ENCODE assay signal across 8 cellular contexts in the genomic region with DNA sequence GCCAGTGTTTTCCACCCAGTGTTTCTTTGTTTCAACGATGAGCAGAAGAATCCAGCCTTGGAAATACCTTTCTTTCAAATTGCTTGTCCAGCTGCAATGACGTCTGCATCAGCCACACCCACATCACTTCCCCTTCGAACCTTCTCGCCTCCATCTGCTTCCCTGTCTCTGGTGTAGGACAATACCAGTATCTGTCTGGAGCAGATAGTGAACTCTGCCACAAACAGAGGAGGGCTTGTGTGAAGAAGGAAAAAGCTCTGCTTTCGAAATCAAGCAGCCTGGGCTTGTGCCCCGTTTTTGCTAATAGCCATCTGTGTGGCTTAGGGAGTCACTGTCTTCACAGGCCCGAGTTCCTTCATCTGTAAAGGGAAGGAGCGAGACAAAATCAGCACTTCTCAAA.
DNase-seq lines count a peak whose midpoint lies in the region; ATAC-seq, FAIRE-seq and TF ChIP-seq lines count a peak whose summit lies in the region.

No MANE protein-coding gene starts in this region.

- no peaks in the 10 kb centered on the region for H3K27me3 ChIP-seq in skeletal muscle tissue (ENCODE audit: control insufficient read depth in 3 of 3, insufficient read depth in 3 of 3, low read length in 3 of 3)

- H3K4me3 Mint-ChIP-seq in activated B cell treated with CpG ODN at 0.5 μM for 24 hours = peak overlapping the region; percentile 50

- peak overlapping the region; percentile 83 for H3K27ac Mint-ChIP-seq in activated B cell treated with CpG ODN at 0.5 μM for 24 hours

- H3K9ac ChIP-seq in skeletal muscle tissue (ENCODE audit: low read depth in 1 of 3, low read length in 3 of 3) = peak overlapping the region in 1 of 3 donors; percentile 27

- ATAC-seq in activated B cell treated with CpG ODN at 0.5 μM for 24 hours (ENCODE audit: low read depth) (peak; percentile 43), left ventricle myocardium superior (peak; percentile 94), HG02798 (IDR thresholded peaks at IDR 0.05; ENCODE audit: poor library complexity, unreplicated experiment) (no peak)

- POLR2A ChIA-PET in activated B cell treated with CpG ODN at 0.5 μM for 24 hours (lab: Charles Lee) = interaction anchor here (0.7 to 2.6 kb wide), 25 partner anchors 8 to 439 kb away, joined by 3 to 18 read pairs (median 4); a partner anchor contains a TSS

- peaks cover 69% of the 10 kb centered on the region for H3K4me1 Mint-ChIP-seq in activated B cell treated with CpG ODN at 0.5 μM for 24 hours

- peaks cover 21 to 36% (median 32%) of the 10 kb centered on the region in 3 donors for H3K4me1 ChIP-seq in skeletal muscle tissue (ENCODE audit: control insufficient read depth in 3 of 3, insufficient read depth in 3 of 3, low read length in 3 of 3)

- H3K9me3 ChIP-seq in skeletal muscle tissue (ENCODE audit: control insufficient read depth in 3 of 3, low read length in 3 of 3) = no peaks in the 10 kb centered on the region

- H3K36me3 Mint-ChIP-seq in activated B cell treated with CpG ODN at 0.5 μM for 24 hours (ENCODE audit: low read depth) = no peaks in the 10 kb centered on the region

- no peak for TF ChIP-seq CTCF in activated B cell treated with CpG ODN at 0.5 μM for 24 hours (IDR thresholded peaks at IDR 0.05)

- H3K9me3 Mint-ChIP-seq in activated B cell treated with CpG ODN at 0.5 μM for 24 hours = no peaks in the 10 kb centered on the region

- H3K27me3 Mint-ChIP-seq in activated B cell treated with CpG ODN at 0.5 μM for 24 hours = no peaks in the 10 kb centered on the region

- CTCF ChIA-PET in activated B cell treated with CpG ODN at 0.5 μM for 24 hours (lab: Charles Lee) = interaction anchor here (0.9 to 1.6 kb wide), 3 partner anchors 16 to 98 kb away, joined by 3 to 6 read pairs (median 3); no protein-coding TSS in a partner anchor

- H3K4me3 ChIP-seq in skeletal muscle tissue (ENCODE audit: low read length in 3 of 3) = no peak overlapping the region

- peak overlapping the region; percentile 71 for H3K27ac ChIP-seq in skeletal muscle tissue (ENCODE audit: low read depth, low read length)

- DNase-seq in GM19239 (ENCODE audit: insufficient read length, low spot score) = no peak
- no peak for DNase-seq in activated B cell treated with CpG ODN at 0.5 μM for 24 hours
- peak; percentile 62 for DNase-seq in left ventricle myocardium superior
- no peak for DNase-seq in H4 (ENCODE audit: low spot score)
- no peak for DNase-seq in HK-2 (ENCODE audit: unreplicated experiment)
- DNase-seq in ACHN = no peak

- peak; percentile 94 for FAIRE-seq in GM19239 (lab: Jason Lieb, UNC)

- intact Hi-C loops in activated B cell treated with CpG ODN at 0.5 μM for 24 hours (cut with micrococcal nuclease) = loop anchor here (2.0 kb wide), 1 partner anchor 15 kb away; no protein-coding TSS in a partner anchor
- intact Hi-C loops in left ventricle myocardium superior (cut with micrococcal nuclease) = no loop called here

- in situ Hi-C loops in ACHN (cut with HindIII; ENCODE audit: low pct_ligation_motif_present, low pct_unique_long_range_greater_than_20kb, low sequenced_read_pairs) = no loop called here

- H3K36me3 ChIP-seq in skeletal muscle tissue (ENCODE audit: control insufficient read depth in 3 of 3, insufficient read depth in 3 of 3, low read length in 3 of 3) = no peaks in the 10 kb centered on the region
